In the genomic region with DNA sequence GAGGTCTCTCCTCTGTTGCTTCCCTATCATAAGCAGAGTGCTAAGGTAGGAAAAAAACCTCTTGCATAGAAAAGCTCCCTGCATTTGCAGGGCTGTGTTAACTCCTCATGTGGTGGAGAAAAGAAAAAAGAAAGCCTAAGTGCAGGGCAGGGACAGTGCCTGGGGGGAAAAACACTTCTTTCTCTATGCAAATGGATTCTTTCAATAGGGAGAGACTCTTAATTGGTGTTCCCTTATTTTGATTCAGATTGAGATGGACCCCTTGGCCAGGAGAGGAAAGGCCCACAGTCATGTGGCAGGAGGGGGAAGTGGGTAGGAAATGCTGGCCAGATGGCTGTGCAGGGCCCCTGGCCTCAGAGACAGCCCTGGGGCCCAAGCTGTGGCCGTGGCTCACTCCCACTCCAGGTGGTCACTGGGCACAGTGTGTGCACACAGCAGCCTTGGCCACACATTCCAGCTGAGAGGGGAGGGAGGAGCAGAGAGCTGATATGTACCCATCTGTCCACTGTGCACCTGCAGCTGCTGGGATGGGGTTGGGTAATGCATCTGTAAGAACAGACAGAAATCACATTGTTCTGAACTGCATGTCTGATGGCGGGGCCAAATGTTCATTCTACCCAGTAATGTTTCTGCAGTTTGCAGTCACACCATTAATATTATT, we compare ENCODE assay signal across 19 cellular contexts.
DNase-seq lines count a peak whose midpoint lies in the region; TF ChIP-seq lines count a peak whose summit lies in the region.
"Had no signal": no experiment of that assay in that cellular context is flagged by ENCODE, and none has a peak within 500 bp of the region (broad histone marks: within the 10 kb centered on the region; RNA-seq: fewer than 3 reads in every experiment).

No MANE protein-coding gene starts in this region.

- H3K9me3 Mint-ChIP-seq in chondrocyte (ENCODE audit: low read depth), result peaks cover 7% of the 10 kb centered on the region

- no peak overlapping the region for H3K9ac ChIP-seq in HUES48 (ENCODE audit: low read depth, low read length)
- H3K9ac ChIP-seq: BLaER1 had no signal

- no peak overlapping the region for H3K4me3 Mint-ChIP-seq in chondrocyte (ENCODE audit: unreplicated experiment)
- H3K4me3 Mint-ChIP-seq: CD8-positive, alpha-beta T cell; T-cell had no signal

- intact Hi-C loops in posterior vena cava (cut with DNase I), result no loop called here

- H3K27ac Mint-ChIP-seq in chondrocyte (ENCODE audit: unreplicated experiment), result no peak overlapping the region
- H3K27ac Mint-ChIP-seq: CD8-positive, alpha-beta T cell; T-cell had no signal

- H3K27me3 ChIP-seq in HUES48 (ENCODE audit: control insufficient read depth, insufficient read depth, low read length), result peaks cover 4% of the 10 kb centered on the region; the same call in 1 of the 2 replicates
- H3K27me3 ChIP-seq: BLaER1, SJCRH30 had no signal

- H3K36me3 ChIP-seq in HUES48 (ENCODE audit: control insufficient read depth, insufficient read depth, low read length), result no peaks in the 10 kb centered on the region
- H3K36me3 ChIP-seq: BLaER1, SJCRH30 had no signal

- peaks cover 7% of the 10 kb centered on the region; the same call in 1 of the 2 replicates for H3K9me3 ChIP-seq in HUES48 (ENCODE audit: control insufficient read depth, insufficient read depth, low read length)
- H3K9me3 ChIP-seq: BLaER1, SJCRH30 had no signal

- H3K4me3 ChIP-seq in HUES48 (ENCODE audit: low read depth, low read length), result 0 out of 2 replicates have a peak overlapping the region, but pooled peaks have one; percentile 24
- H3K4me3 ChIP-seq: BLaER1, SJCRH30 had no signal

- peak; percentile 41 for DNase-seq in chondrocyte (ENCODE audit: low spot score)
- DNase-seq in iPS-NIHi11 (ENCODE audit: low spot score), result peak; percentile 40
- DNase-seq in AG08396 (ENCODE audit: low spot score), result no peak
- no peak for DNase-seq in nucleus accumbens (lab: John Stamatoyannopoulos, UW)
- no peak for DNase-seq in posterior vena cava (ENCODE audit: low spot score)
- no peak for DNase-seq in COR-L47 (lab: John Stamatoyannopoulos, UW)
- DNase-seq: Calu3; CD8-positive, alpha-beta T cell; DMS153; GF-D8; Kasumi-1; NCI-H1048; NCI-H1436; NCI-H187 treated with DMSO at 0.1 percent for 48 hours; NCI-H2107; SJCRH30; T-cell had no signal

- TF ChIP-seq CTCF in chondrocyte (IDR thresholded peaks at IDR 0.05), result no peak

- peaks cover 3% of the 10 kb centered on the region for H3K27me3 Mint-ChIP-seq in chondrocyte (ENCODE audit: low read depth)
- H3K27me3 Mint-ChIP-seq: T-cell had no signal

- no peaks in the 10 kb centered on the region for H3K36me3 Mint-ChIP-seq in chondrocyte (ENCODE audit: low read depth)
- H3K36me3 Mint-ChIP-seq: CD8-positive, alpha-beta T cell; T-cell had no signal

- H3K4me1 ChIP-seq in HUES48 (ENCODE audit: control insufficient read depth, insufficient read depth, low read length), result peaks cover 19% of the 10 kb centered on the region
- H3K4me1 ChIP-seq: BLaER1, SJCRH30 had no signal

- no peaks in the 10 kb centered on the region for H3K4me1 Mint-ChIP-seq in chondrocyte (ENCODE audit: low read depth)
- H3K4me1 Mint-ChIP-seq: T-cell had no signal

- peak overlapping the region; percentile 61 for H3K27ac ChIP-seq in HUES48 (ENCODE audit: low read depth, low read length)
- H3K27ac ChIP-seq: BLaER1, SJCRH30 had no signal

Comparison
In these comparisons a context has a peak if more than half of its experiments do, and no peak if none do; other contexts are left out.
1. DNase-seq: peak in chondrocyte (single experiment) and iPS-NIHi11 (single experiment); none in AG08396 (single experiment), nucleus accumbens (0 of 56), posterior vena cava (single experiment) and COR-L47 (single experiment).